ENCODE assay signal across 2 cellular contexts in genomic region chr5:80667384-80667783, GRCh38.
TF ChIP-seq lines count a peak whose summit lies in the region.

No MANE protein-coding gene starts in this region.

TF ChIP-seq in H1, 55 proteins besides CTCF, POLR2A, EP300 and RAD21:
- TF ChIP-seq CREB1 (IDR thresholded peaks at IDR 0.05), result no peak
- no peak for TF ChIP-seq PHF8 (conservative IDR thresholded peaks at IDR 0.05; ENCODE audit: low read depth, low read length)
- TF ChIP-seq SAP30 (IDR thresholded peaks at IDR 0.05; ENCODE audit: insufficient read depth, insufficient replicate concordance, low read length), result no peak
- no peak for TF ChIP-seq BACH1 (IDR thresholded peaks at IDR 0.05; ENCODE audit: low read length)

TF ChIP-seq in HepG2, 621 proteins besides CTCF, POLR2A, EP300 and RAD21:
- TF ChIP-seq ZKSCAN1 (IDR thresholded peaks at IDR 0.05; ENCODE audit: low read length) (no peak), U2AF1 (optimal IDR thresholded peaks at IDR 0.05; ENCODE audit: low read depth, low read length) (no peak), ATF2 (CRISPR knock-in tag; IDR thresholded peaks at IDR 0.05) (no peak), ZNF275 (CRISPR knock-in tag; IDR thresholded peaks at IDR 0.05; ENCODE audit: borderline replicate concordance) (no peak), ZNF260 (CRISPR knock-in tag; IDR thresholded peaks at IDR 0.05; ENCODE audit: borderline replicate concordance, low read depth) (no peak), MED13 (CRISPR knock-in tag; IDR thresholded peaks at IDR 0.05) (no peak)
TF ChIP-seq in HepG2: peak in this region for 0.
